ENCODE assay signal across 2 cellular contexts in genomic region chr18:9058426-9058825, GRCh38.
TF ChIP-seq lines count a peak whose summit lies in the region.

No MANE protein-coding gene starts in this region.

TF ChIP-seq in K562, 482 proteins besides CTCF, POLR2A, EP300 and RAD21 (continued from another document):
- TF ChIP-seq NFYB (IDR thresholded peaks at IDR 0.05; ENCODE audit: extremely low read depth, insufficient read length) (no peak), MAFK (IDR thresholded peaks at IDR 0.05; ENCODE audit: low read length) (no peak), JUN (IDR thresholded peaks at IDR 0.05; ENCODE audit: borderline replicate concordance, low read depth, low read length) (no peak), JUN (CRISPR knock-in tag; IDR thresholded peaks at IDR 0.05; ENCODE audit: borderline replicate concordance) (no peak), ZBTB5 (IDR thresholded peaks at IDR 0.05) (no peak)

TF ChIP-seq in neural cell, 6 proteins besides CTCF, POLR2A, EP300 and RAD21 (continued from another document):
- no peak for TF ChIP-seq REST (IDR thresholded peaks at IDR 0.05; ENCODE audit: borderline replicate concordance)
